1 cellular context compared by ENCODE assay signal in genomic region chr1:201653238-201653637, GRCh38.
TF ChIP-seq lines count a peak whose summit lies in the region.

No MANE protein-coding gene starts in this region.

TF ChIP-seq in K562, 482 proteins besides CTCF, POLR2A, EP300 and RAD21 (continued from another document):
- no peak for TF ChIP-seq CREB3 (tag; conservative IDR thresholded peaks at IDR 0.05; ENCODE audit: low read depth)
- 0 out of 2 replicates have a peak, but pooled peaks have one; percentile 35 for TF ChIP-seq MXI1 (IDR thresholded peaks at IDR 0.05; ENCODE audit: low read depth, low read length)
- TF ChIP-seq MEIS2 (IDR thresholded peaks at IDR 0.05; ENCODE audit: partially characterized antibody) = peak; percentile 70
- TF ChIP-seq BMI1 (IDR thresholded peaks at IDR 0.05; ENCODE audit: low read length) = peak; percentile 84; the same call in 1 of the 2 replicates
